ENCODE assay signal across 1 cellular context in genomic region chr20:10739575-10739974, GRCh38.
TF ChIP-seq lines count a peak whose summit lies in the region.

No MANE protein-coding gene starts in this region.

TF ChIP-seq in SK-N-SH treated with all-trans-retinoic acid at 6 μM for 48 hours, 23 proteins besides CTCF, POLR2A, EP300 and RAD21 (continued from another document):
- TF ChIP-seq TSHZ2 (CRISPR knock-in tag; IDR thresholded peaks at IDR 0.05) (no peak), CSDC2 (CRISPR knock-in tag; IDR thresholded peaks at IDR 0.05) (no peak), ZC3H10 (CRISPR knock-in tag; IDR thresholded peaks at IDR 0.05) (no peak), SNAI2 (CRISPR knock-in tag; IDR thresholded peaks at IDR 0.05) (no peak), BACH2 (CRISPR knock-in tag; IDR thresholded peaks at IDR 0.05; ENCODE audit: borderline replicate concordance) (no peak), TOX (CRISPR knock-in tag; IDR thresholded peaks at IDR 0.05; ENCODE audit: borderline replicate concordance) (no peak), ZNF565 (CRISPR knock-in tag; conservative IDR thresholded peaks at IDR 0.05; ENCODE audit: low read depth) (no peak)
